Comparison of ENCODE assay signal across 23 cellular contexts in the genomic region with DNA sequence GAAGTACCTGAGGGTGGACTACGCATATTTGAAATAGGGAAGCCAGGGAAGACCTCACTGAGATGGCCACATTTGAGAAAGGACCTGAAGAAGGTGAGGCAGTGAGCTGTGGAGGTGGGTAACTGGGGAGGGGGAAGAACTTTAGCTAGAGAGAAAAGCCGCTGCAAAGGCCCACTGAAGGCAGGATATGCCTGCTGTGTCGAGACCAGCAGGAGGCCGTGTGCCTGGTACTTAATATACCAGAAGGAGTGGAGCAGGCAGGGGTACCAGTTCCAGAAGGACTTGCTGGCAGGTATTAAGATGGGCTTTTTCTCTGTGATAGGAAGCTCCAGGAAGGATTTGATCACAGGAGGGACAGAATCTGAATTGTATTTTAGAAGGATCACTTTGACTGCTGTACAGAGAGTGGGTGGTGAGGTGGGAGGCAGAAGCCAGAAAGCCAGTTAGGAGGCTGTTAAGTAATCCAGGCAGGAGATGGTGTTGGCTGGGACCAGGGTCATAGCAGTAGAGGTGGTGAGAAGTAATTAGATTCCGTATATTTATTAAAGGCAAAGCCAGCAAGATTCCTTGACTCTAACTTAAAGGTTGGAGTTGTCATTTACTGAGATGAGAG. TPM values are rescaled to one million over a fixed set of nuclear protein-coding genes. Genes with fewer than 3 reads are reported as not detected.
A peak's percentile ranks its signal among the peaks of the same experiment; 100 is the strongest.
DNase-seq lines count a peak whose midpoint lies in the region; ATAC-seq and TF ChIP-seq lines count a peak whose summit lies in the region.
"Had no signal": no experiment of that assay in that cellular context is flagged by ENCODE, and none has a peak within 500 bp of the region (broad histone marks: within the 10 kb centered on the region; RNA-seq: fewer than 3 reads in every experiment).

No MANE protein-coding gene starts in this region.

- no peak overlapping the region for H2AFZ ChIP-seq in osteoblast (ENCODE audit: low read length)

- peaks cover 49% of the 10 kb centered on the region for H3K4me1 Mint-ChIP-seq in activated T-cell treated with anti-CD3 and anti-CD28 coated beads, Interleukin-2, amount 50 U/mL, for 24 hours (ENCODE audit: low read depth)
- peaks cover 30% of the 10 kb centered on the region for H3K4me1 Mint-ChIP-seq in activated T-cell treated with anti-CD3 and anti-CD28 coated beads, Interleukin-2, amount 50 U/mL, for 4 hours (ENCODE audit: low read depth)
- peaks cover 54% of the 10 kb centered on the region for H3K4me1 Mint-ChIP-seq in HFFc6 (ENCODE audit: low read depth)
- peaks cover 16% of the 10 kb centered on the region for H3K4me1 Mint-ChIP-seq in endodermal cell

- H3K79me2 ChIP-seq in osteoblast (ENCODE audit: insufficient read depth, low read length): peaks cover 89% of the 10 kb centered on the region

- H3K9me3 Mint-ChIP-seq in activated T-cell treated with anti-CD3 and anti-CD28 coated beads, Interleukin-2, amount 50 U/mL, for 24 hours: no peaks in the 10 kb centered on the region
- no peaks in the 10 kb centered on the region for H3K9me3 Mint-ChIP-seq in activated T-cell treated with anti-CD3 and anti-CD28 coated beads, Interleukin-2, amount 50 U/mL, for 4 hours
- H3K9me3 Mint-ChIP-seq in HFFc6 (no peaks in the 10 kb centered on the region), endodermal cell (peaks cover 7% of the 10 kb centered on the region)

- H3K9ac ChIP-seq in endodermal cell (ENCODE audit: extremely low read depth, low read length, poor library complexity, severe bottlenecking): no peak overlapping the region

- H3K9me3 ChIP-seq in endodermal cell (ENCODE audit: control insufficient read depth, low read length) (no peaks in the 10 kb centered on the region), osteoblast (ENCODE audit: low read depth, low read length) (no peaks in the 10 kb centered on the region)
- H3K9me3 ChIP-seq: BE2C, MG63, upper lobe of left lung had no signal

- H3K4me2 ChIP-seq in osteoblast (ENCODE audit: insufficient read depth, low read length): no peak overlapping the region

- H3K36me3 ChIP-seq in endodermal cell (ENCODE audit: control insufficient read depth, insufficient read depth, low read length) (no peaks in the 10 kb centered on the region), osteoblast (ENCODE audit: insufficient read depth, low read length) (no peaks in the 10 kb centered on the region)
- H3K36me3 ChIP-seq: BE2C, upper lobe of left lung had no signal

- H4K20me1 ChIP-seq in osteoblast (ENCODE audit: insufficient read depth, low read length): peaks cover 14% of the 10 kb centered on the region

- ATAC-seq in activated T-cell treated with anti-CD3 and anti-CD28 coated beads, Interleukin-2, amount 50 U/mL, for 4 hours: no peak
- ATAC-seq in HG03196 (IDR thresholded peaks at IDR 0.05; ENCODE audit: unreplicated experiment): no peak
- ATAC-seq: activated CD8-positive, alpha-beta T cell treated with anti-CD3 and anti-CD28 coated beads, Interleukin-2, amount 10 ng/mL, durations not matched to agents 7 days and 5 days; K562; left cardiac atrium had no signal

- H3K36me3 Mint-ChIP-seq in activated T-cell treated with anti-CD3 and anti-CD28 coated beads, Interleukin-2, amount 50 U/mL, for 24 hours (ENCODE audit: low read depth): peaks cover 13% of the 10 kb centered on the region
- H3K36me3 Mint-ChIP-seq in activated T-cell treated with anti-CD3 and anti-CD28 coated beads, Interleukin-2, amount 50 U/mL, for 4 hours (ENCODE audit: insufficient read depth): peaks cover 7% of the 10 kb centered on the region
- H3K36me3 Mint-ChIP-seq in HFFc6 (ENCODE audit: low read depth) (peaks cover 7% of the 10 kb centered on the region), endodermal cell (ENCODE audit: low read depth) (peaks cover 6% of the 10 kb centered on the region)

- TF ChIP-seq CTCF in HFFc6 (IDR thresholded peaks at IDR 0.05) (no peak), endodermal cell (conservative IDR thresholded peaks at IDR 0.05) (no peak), osteoblast (IDR thresholded peaks at IDR 0.05; ENCODE audit: extremely low read depth, low read depth, low read length) (no peak)

- DNase-seq in activated T-cell treated with anti-CD3 and anti-CD28 coated beads, Interleukin-2, amount 50 U/mL, for 24 hours: no peak
- DNase-seq in activated T-cell treated with anti-CD3 and anti-CD28 coated beads, Interleukin-2, amount 50 U/mL, for 4 hours: no peak
- DNase-seq in HFFc6 (no peak), endodermal cell (peak; percentile 68), osteoblast (ENCODE audit: insufficient read length, low spot score, missing footprints) (no peak), 8988T (no peak), NCI-H1092 (lab: John Stamatoyannopoulos, UW) (no peak)
- DNase-seq: activated CD4-positive, CD25-positive, alpha-beta regulatory T cell; activated CD8-positive, alpha-beta T cell treated with anti-CD3 and anti-CD28 coated beads, Interleukin-2, amount 10 ng/mL, durations not matched to agents 7 days and 5 days; activated T-cell treated with anti-CD3 and anti-CD28 coated beads for 4 hours; anterior cingulate cortex; BE2C; glutamatergic neuron; left cardiac atrium; MG63; NCI-H1436; occipital lobe; SHP77 treated with DMSO at 0.1 percent for 48 hours; stimulated activated CD8-positive, alpha-beta memory T cell treated with anti-CD3 and anti-CD28 coated beads, Interleukin-4, amount 100 ng/mL, for 48 hours; substantia nigra; upper lobe of left lung had no signal

- H3K27ac Mint-ChIP-seq in activated T-cell treated with anti-CD3 and anti-CD28 coated beads, Interleukin-2, amount 50 U/mL, for 24 hours: peak overlapping the region; percentile 4
- peak overlapping the region; percentile 16; the same call in 1 of the 2 replicates for H3K27ac Mint-ChIP-seq in HFFc6
- no peak overlapping the region for H3K27ac Mint-ChIP-seq in endodermal cell
- H3K27ac Mint-ChIP-seq: activated CD8-positive, alpha-beta T cell treated with anti-CD3 and anti-CD28 coated beads, Interleukin-2, amount 10 ng/mL, durations not matched to agents 7 days and 5 days had no signal

- H3K27ac ChIP-seq in endodermal cell (ENCODE audit: low read depth, low read length): no peak overlapping the region
- peak overlapping the region; percentile 53 for H3K27ac ChIP-seq in osteoblast (ENCODE audit: low read depth, low read length)
- H3K27ac ChIP-seq: upper lobe of left lung had no signal

- no peaks in the 10 kb centered on the region for H3K27me3 Mint-ChIP-seq in activated T-cell treated with anti-CD3 and anti-CD28 coated beads, Interleukin-2, amount 50 U/mL, for 24 hours
- no peaks in the 10 kb centered on the region for H3K27me3 Mint-ChIP-seq in activated T-cell treated with anti-CD3 and anti-CD28 coated beads, Interleukin-2, amount 50 U/mL, for 4 hours (ENCODE audit: low read depth)
- peaks cover 6% of the 10 kb centered on the region; the same call in 1 of the 2 replicates for H3K27me3 Mint-ChIP-seq in HFFc6 (ENCODE audit: insufficient read depth)
- no peaks in the 10 kb centered on the region for H3K27me3 Mint-ChIP-seq in endodermal cell (ENCODE audit: insufficient read depth)

- no peaks in the 10 kb centered on the region for H3K27me3 ChIP-seq in endodermal cell (ENCODE audit: control insufficient read depth, insufficient read depth, low read length, poor library complexity, severe bottlenecking)
- no peaks in the 10 kb centered on the region for H3K27me3 ChIP-seq in osteoblast (ENCODE audit: insufficient read depth, low read length)
- H3K27me3 ChIP-seq: BE2C, MG63, upper lobe of left lung had no signal

- H3K4me3 Mint-ChIP-seq in activated T-cell treated with anti-CD3 and anti-CD28 coated beads, Interleukin-2, amount 50 U/mL, for 24 hours: no peak overlapping the region
- no peak overlapping the region for H3K4me3 Mint-ChIP-seq in activated T-cell treated with anti-CD3 and anti-CD28 coated beads, Interleukin-2, amount 50 U/mL, for 4 hours
- H3K4me3 Mint-ChIP-seq in HFFc6: no peak overlapping the region
- H3K4me3 Mint-ChIP-seq in endodermal cell: no peak overlapping the region
- H3K4me3 Mint-ChIP-seq: activated CD8-positive, alpha-beta T cell treated with anti-CD3 and anti-CD28 coated beads, Interleukin-2, amount 10 ng/mL, durations not matched to agents 7 days and 5 days had no signal

- 89 to 96% methylated on average over 5 of the region's 5 CpGs for WGBS in endodermal cell (ENCODE audit: insufficient coverage in 1 of 2, insufficient read length in 1 of 2), 2 experiments

- H3K4me3 ChIP-seq in endodermal cell (ENCODE audit: low read length): no peak overlapping the region
- no peak overlapping the region for H3K4me3 ChIP-seq in osteoblast (ENCODE audit: insufficient read depth, low read length)
- H3K4me3 ChIP-seq: K562, MG63, upper lobe of left lung had no signal

- H3K4me1 ChIP-seq in endodermal cell (ENCODE audit: control insufficient read depth, insufficient read depth, low read length): no peaks in the 10 kb centered on the region
- peaks cover 33% of the 10 kb centered on the region for H3K4me1 ChIP-seq in osteoblast (ENCODE audit: insufficient read depth, low read length)

RNA-seq across cellular contexts. Expression of gene FANCE, which starts 54.2 kb away (rescaled TPM):
- 10 to 100 TPM; 23.1 to 26.6 (median 24.8) TPM for total RNA-seq in activated T-cell treated with anti-CD3 and anti-CD28 coated beads, Interleukin-2, amount 50 U/mL, for 4 hours
- 10 to 100 TPM in 1 of 6 experiments, 1 to 10 TPM in 5; 7.2 to 10.7 (median 9.2) TPM for total RNA-seq in HFFc6 (2021; fragmentation: NEBNext Ultra II Directional; extraction: Animal tissue kit (Norgen Biotek cat#: 25700))
- total RNA-seq in endodermal cell (10 to 100 TPM; 13.5 to 16.4 TPM), osteoblast (13.8 and 16.6 TPM in 2 replicates)
- polyA plus RNA-seq in endodermal cell (2013, experiment 1 of 2): 13.3 TPM
- 14.2 TPM for polyA plus RNA-seq in endodermal cell (2013, experiment 2 of 2)

RNA-seq across cellular contexts. Expression of gene PPARD, which starts 55.6 kb away (rescaled TPM):
- 10 to 100 TPM; 15.4 to 17.4 (median 16.9) TPM for total RNA-seq in activated T-cell treated with anti-CD3 and anti-CD28 coated beads, Interleukin-2, amount 50 U/mL, for 4 hours
- 10 to 100 TPM; 39.0 to 46.4 (median 41.2) TPM for total RNA-seq in HFFc6 (2021; fragmentation: NEBNext Ultra II Directional; extraction: Animal tissue kit (Norgen Biotek cat#: 25700))
- total RNA-seq in endodermal cell: 10 to 100 TPM; 10.9 to 11.5 TPM
- polyA plus RNA-seq in endodermal cell (2013, experiment 1 of 2): 15.1 TPM
- 13.3 TPM for polyA plus RNA-seq in endodermal cell (2013, experiment 2 of 2)
- 12.3 and 13.3 TPM in 2 replicates for total RNA-seq in osteoblast
